Comparison of ENCODE assay signal across 33 cellular contexts in genomic region chr2:20139828-20140227, GRCh38.
"Had no signal": no experiment of that assay in that cellular context is flagged by ENCODE, and none has a peak within 500 bp of the region (broad histone marks: within the 10 kb centered on the region; RNA-seq: fewer than 3 reads in every experiment).

No MANE protein-coding gene starts in this region.

- H3K36me3 Mint-ChIP-seq: activated naive CD8-positive, alpha-beta T cell treated with anti-CD3 and anti-CD28 coated beads for 36 hours; immature natural killer cell; natural killer cell treated with Interleukin-12 subunit alpha and Interleukin-12 subunit beta and Interleukin-15 and Interleukin-18, amount 100 ng/mL, for 72 hours; stimulated activated memory B cell treated with anti-CD40 and anti-IgM and Interleukin-4, amounts not matched to agents 10 μg/mL and 1 μg/mL and 100 μg/mL, for 72 hours had no signal

- H3K9me3 ChIP-seq: adrenal gland, body of pancreas, colonic mucosa, lower lobe of right lung, mucosa of descending colon, neutrophil, sigmoid colon, thyroid gland had no signal

- H3K4me3 ChIP-seq: adrenal gland, body of pancreas, colonic mucosa, dorsolateral prefrontal cortex, lower lobe of right lung, mucosa of descending colon, sigmoid colon, thyroid gland had no signal

- H3K27ac ChIP-seq: adrenal gland, body of pancreas, colonic mucosa, dorsolateral prefrontal cortex, lower lobe of right lung, neutrophil, sigmoid colon, thyroid gland, VCaP had no signal

- H3K27me3 ChIP-seq: adrenal gland, body of pancreas, colonic mucosa, dorsolateral prefrontal cortex, sigmoid colon, thyroid gland had no signal

- H3K4me3 Mint-ChIP-seq: activated naive CD8-positive, alpha-beta T cell treated with anti-CD3 and anti-CD28 coated beads for 36 hours; immature natural killer cell; natural killer cell treated with Interleukin-12 subunit alpha and Interleukin-12 subunit beta and Interleukin-15 and Interleukin-18, amount 100 ng/mL, for 72 hours; stimulated activated memory B cell treated with anti-CD40 and anti-IgM and Interleukin-4, amounts not matched to agents 10 μg/mL and 1 μg/mL and 100 μg/mL, for 72 hours; stimulated activated naive CD8-positive, alpha-beta T cell treated with anti-CD3 and anti-CD28 coated beads, Interleukin-15, amount 100 ng/mL, for 72 hours; T-helper 1 cell treated with Interleukin-12 subunit alpha and Interleukin-12 subunit beta and Interleukin-4 antibody, amounts not matched to agents 30 μg/mL and 1 μg/mL, for 36 hours had no signal

- DNase-seq: activated CD4-positive, alpha-beta T cell treated with anti-CD3 and anti-CD28 coated beads for 4 hours; activated CD4-positive, alpha-beta T cell treated with anti-CD3 and anti-CD28 coated beads, Interleukin-2, amount 50 U/mL, for 4 hours; activated CD8-positive, alpha-beta memory T cell treated with anti-CD3 and anti-CD28 coated beads for 24 hours; activated effector memory CD4-positive, alpha-beta T cell treated with Interleukin-2 at 50 U/mL for 16 hours; activated naive CD4-positive, alpha-beta T cell treated with Interleukin-2 at 50 U/mL for 16 hours; activated naive CD8-positive, alpha-beta T cell treated with anti-CD3 and anti-CD28 coated beads for 36 hours; adrenal gland; aorta; body of pancreas; colonic mucosa; dorsolateral prefrontal cortex; effector memory CD4-positive, alpha-beta T cell; erythroblast; foreskin fibroblast; hippocampal formation; immature natural killer cell; lower lobe of right lung; mesendoderm; mucosa of descending colon; sigmoid colon; small intestine; stimulated activated CD4-positive, alpha-beta T cell treated with anti-CD3 and anti-CD28 coated beads, Interleukin-1b, Interleukin-23, amount 100 ng/mL, for 48 hours; stimulated activated CD4-positive, alpha-beta T cell treated with anti-CD3 and anti-CD28 coated beads, Interleukin-4, amount 100 ng/mL, for 4 hours; stimulated activated CD8-positive, alpha-beta memory T cell treated with anti-CD3 and anti-CD28 coated beads, Interleukin-4, amount 100 ng/mL, for 48 hours; stimulated activated naive CD8-positive, alpha-beta T cell treated with anti-CD3 and anti-CD28 coated beads, Interleukin-15, amount 100 ng/mL, for 72 hours; substantia nigra; T-helper 9 cell; thyroid gland had no signal

- H3K9me3 Mint-ChIP-seq: activated naive CD8-positive, alpha-beta T cell treated with anti-CD3 and anti-CD28 coated beads for 36 hours; immature natural killer cell; natural killer cell treated with Interleukin-12 subunit alpha and Interleukin-12 subunit beta and Interleukin-15 and Interleukin-18, amount 100 ng/mL, for 72 hours; stimulated activated memory B cell treated with anti-CD40 and anti-IgM and Interleukin-4, amounts not matched to agents 10 μg/mL and 1 μg/mL and 100 μg/mL, for 72 hours; stimulated activated naive CD8-positive, alpha-beta T cell treated with anti-CD3 and anti-CD28 coated beads, Interleukin-15, amount 100 ng/mL, for 72 hours; T-helper 1 cell treated with Interleukin-12 subunit alpha and Interleukin-12 subunit beta and Interleukin-4 antibody, amounts not matched to agents 30 μg/mL and 1 μg/mL, for 36 hours had no signal

- H3K27me3 Mint-ChIP-seq: activated naive CD8-positive, alpha-beta T cell treated with anti-CD3 and anti-CD28 coated beads for 36 hours had no signal

- H3K27ac Mint-ChIP-seq: activated naive CD8-positive, alpha-beta T cell treated with anti-CD3 and anti-CD28 coated beads for 36 hours; immature natural killer cell; natural killer cell treated with Interleukin-12 subunit alpha and Interleukin-12 subunit beta and Interleukin-15 and Interleukin-18, amount 100 ng/mL, for 72 hours; stimulated activated memory B cell treated with anti-CD40 and anti-IgM and Interleukin-4, amounts not matched to agents 10 μg/mL and 1 μg/mL and 100 μg/mL, for 72 hours; stimulated activated naive CD8-positive, alpha-beta T cell treated with anti-CD3 and anti-CD28 coated beads, Interleukin-15, amount 100 ng/mL, for 72 hours; T-helper 1 cell treated with Interleukin-12 subunit alpha and Interleukin-12 subunit beta and Interleukin-4 antibody, amounts not matched to agents 30 μg/mL and 1 μg/mL, for 36 hours had no signal

- H3K36me3 ChIP-seq: adrenal gland, colonic mucosa, lower lobe of right lung, neutrophil, sigmoid colon, thyroid gland had no signal

- H3K4me1 Mint-ChIP-seq: activated naive CD8-positive, alpha-beta T cell treated with anti-CD3 and anti-CD28 coated beads for 36 hours; immature natural killer cell; stimulated activated memory B cell treated with anti-CD40 and anti-IgM and Interleukin-4, amounts not matched to agents 10 μg/mL and 1 μg/mL and 100 μg/mL, for 72 hours; stimulated activated naive CD8-positive, alpha-beta T cell treated with anti-CD3 and anti-CD28 coated beads, Interleukin-15, amount 100 ng/mL, for 72 hours had no signal

- H3K4me1 ChIP-seq: adrenal gland, body of pancreas, colonic mucosa, lower lobe of right lung had no signal
